14 cellular contexts compared by ENCODE assay signal in genomic region chr4:76547167-76547760, GRCh38.
DNase-seq lines count a peak whose midpoint lies in the region; ATAC-seq and TF ChIP-seq lines count a peak whose summit lies in the region.
"Had no signal": no experiment of that assay in that cellular context is flagged by ENCODE, and none has a peak within 500 bp of the region (broad histone marks: within the 10 kb centered on the region; RNA-seq: fewer than 3 reads in every experiment).

No MANE protein-coding gene starts in this region.

- H3K36me3 Mint-ChIP-seq in progenitor cell of endocrine pancreas (ENCODE audit: insufficient read depth): no peaks in the 10 kb centered on the region
- H3K36me3 Mint-ChIP-seq: CD8-positive, alpha-beta T cell; stimulated activated memory B cell treated with anti-CD40 and anti-IgM and Interleukin-4, amounts not matched to agents 10 μg/mL and 1 μg/mL and 100 μg/mL, for 72 hours had no signal

- H3K9me3 Mint-ChIP-seq in progenitor cell of endocrine pancreas (ENCODE audit: low read depth): no peaks in the 10 kb centered on the region
- H3K9me3 Mint-ChIP-seq: stimulated activated memory B cell treated with anti-CD40 and anti-IgM and Interleukin-4, amounts not matched to agents 10 μg/mL and 1 μg/mL and 100 μg/mL, for 72 hours had no signal

- no peak for TF ChIP-seq POLR2A in erythroblast (IDR thresholded peaks at IDR 0.05; ENCODE audit: low read length)

- H3K4me3 ChIP-seq in GM23248: no peak overlapping the region
- no peak overlapping the region for H3K4me3 ChIP-seq in RWPE2 (ENCODE audit: severe bottlenecking)

- H2AFZ ChIP-seq in GM23248: peak overlapping the region; percentile 54

- no peak for TF ChIP-seq CTCF in RWPE2 (IDR thresholded peaks at IDR 0.05; ENCODE audit: poor library complexity, severe bottlenecking)
- TF ChIP-seq CTCF in progenitor cell of endocrine pancreas (IDR thresholded peaks at IDR 0.05; ENCODE audit: unreplicated experiment): no peak

- no peaks in the 10 kb centered on the region for H3K79me2 ChIP-seq in GM23248 (ENCODE audit: insufficient read depth)

- WGBS in GM23248 (ENCODE audit: low coverage in 1 of 2, low lambda C conversion rate in 2 of 2, missing lambda C conversion rate in 2 of 2), 2 experiments: 80 to 84% methylated on average over 11 of the region's 11 CpGs

- H3K27me3 Mint-ChIP-seq in progenitor cell of endocrine pancreas: no peaks in the 10 kb centered on the region

- H3K4me1 Mint-ChIP-seq in progenitor cell of endocrine pancreas (ENCODE audit: low read depth): peaks cover 35% of the 10 kb centered on the region

- no peaks in the 10 kb centered on the region for H3K9me2 ChIP-seq in GM23248 (ENCODE audit: insufficient read depth)

- in situ Hi-C loops in GM23248 (cut with MboI): no loop called here

- peaks cover 34% of the 10 kb centered on the region for H3K4me1 ChIP-seq in GM23248 (ENCODE audit: insufficient read depth)
- peaks cover 12% of the 10 kb centered on the region for H3K4me1 ChIP-seq in RWPE2 (ENCODE audit: insufficient read depth, poor library complexity, severe bottlenecking)

- H3K4me2 ChIP-seq in GM23248 (ENCODE audit: unreplicated experiment): peak overlapping the region; percentile 69

- no peaks in the 10 kb centered on the region for H4K20me1 ChIP-seq in GM23248 (ENCODE audit: insufficient read depth)

- H3K4me3 Mint-ChIP-seq in progenitor cell of endocrine pancreas (ENCODE audit: low read depth): no peak overlapping the region
- H3K4me3 Mint-ChIP-seq: CD8-positive, alpha-beta T cell; stimulated activated memory B cell treated with anti-CD40 and anti-IgM and Interleukin-4, amounts not matched to agents 10 μg/mL and 1 μg/mL and 100 μg/mL, for 72 hours had no signal

- H3K36me3 ChIP-seq in GM23248 (ENCODE audit: low read depth): no peaks in the 10 kb centered on the region
- H3K36me3 ChIP-seq in RWPE2 (ENCODE audit: low read depth): no peaks in the 10 kb centered on the region

- H3K9me3 ChIP-seq in GM23248 (ENCODE audit: low read depth): no peaks in the 10 kb centered on the region
- H3K9me3 ChIP-seq in RWPE2 (ENCODE audit: severe bottlenecking): no peaks in the 10 kb centered on the region

- peak overlapping the region; percentile 84 for H3K27ac Mint-ChIP-seq in progenitor cell of endocrine pancreas
- H3K27ac Mint-ChIP-seq: CD8-positive, alpha-beta T cell; stimulated activated memory B cell treated with anti-CD40 and anti-IgM and Interleukin-4, amounts not matched to agents 10 μg/mL and 1 μg/mL and 100 μg/mL, for 72 hours had no signal

- H3F3A ChIP-seq in GM23248 (ENCODE audit: insufficient read depth): peaks cover 18% of the 10 kb centered on the region

- ATAC-seq in RWPE2 (ENCODE audit: low read depth): peak; percentile 37; the same call in 2 of the 3 replicates
- no peak for ATAC-seq in HG03354 (IDR thresholded peaks at IDR 0.05; ENCODE audit: poor library complexity, severe bottlenecking, unreplicated experiment)
- ATAC-seq: CD8-positive, alpha-beta T cell; stimulated activated memory B cell treated with anti-CD40 and anti-IgM and Interleukin-4, amounts not matched to agents 10 μg/mL and 1 μg/mL and 100 μg/mL, for 72 hours had no signal

- H3K27me3 ChIP-seq in GM23248 (replicated peaks; ENCODE audit: insufficient read depth) (no peaks in the 10 kb centered on the region), RWPE2 (ENCODE audit: insufficient read depth, poor library complexity, severe bottlenecking) (no peaks in the 10 kb centered on the region)

- DNase-seq in GM23248 (no peak), RWPE2 (ENCODE audit: low spot score) (no peak), fibroblast of gingiva (ENCODE audit: low read depth) (peak; percentile 78), progenitor cell of endocrine pancreas (ENCODE audit: low spot score, unreplicated experiment) (no peak), NOMO-1 treated with dmso at 0.1 percent for 144 hours (lab: John Stamatoyannopoulos, UW; ENCODE audit: unreplicated experiment) (no peak), erythroblast (lab: John Stamatoyannopoulos, UW) (no peak)
- DNase-seq: activated naive CD4-positive, alpha-beta T cell; CD8-positive, alpha-beta T cell; head of caudate nucleus; NCI-H1930; NCI-H748 treated with DMSO at 0.1 percent for 48 hours; SIG-M5 had no signal

- H3K27ac ChIP-seq in GM23248: peak overlapping the region; percentile 73
- H3K27ac ChIP-seq in RWPE2 (ENCODE audit: poor library complexity, severe bottlenecking): peak overlapping the region; percentile 49

- peak overlapping the region; percentile 41 for H3K9ac ChIP-seq in GM23248
